12 cellular contexts compared by ENCODE assay signal in genomic region chr9:83047839-83048775, GRCh38. TPM values are rescaled to one million over a fixed set of nuclear protein-coding genes. Genes with fewer than 3 reads are reported as not detected.
DNase-seq lines count a peak whose midpoint lies in the region; ATAC-seq and TF ChIP-seq lines count a peak whose summit lies in the region.
"Had no signal": no experiment of that assay in that cellular context is flagged by ENCODE, and none has a peak within 500 bp of the region (broad histone marks: within the 10 kb centered on the region; RNA-seq: fewer than 3 reads in every experiment).

No MANE protein-coding gene starts in this region.

- no peaks in the 10 kb centered on the region for H3K27me3 ChIP-seq in testis

- no peak for ATAC-seq in HG03442 (IDR thresholded peaks at IDR 0.05; ENCODE audit: unreplicated experiment)
- ATAC-seq in GM19452 (IDR thresholded peaks at IDR 0.05; ENCODE audit: unreplicated experiment): no peak

- H3K4me1 ChIP-seq in testis: no peaks in the 10 kb centered on the region

- no peaks in the 10 kb centered on the region for H3K36me3 ChIP-seq in testis (ENCODE audit: low read depth, missing control alignments)

- intact Hi-C loops in testis (cut with DNase I; ENCODE audit: low total_unique reads): no loop called here

- no peaks in the 10 kb centered on the region for H3K9me3 ChIP-seq in testis

- no peak for TF ChIP-seq POLR2A in testis (IDR thresholded peaks at IDR 0.05)

- whole genome bisulfite sequencing in testis, 2 donors: 64 to 69% methylated on average over 11 of the region's 11 CpGs

- H3K4me3 ChIP-seq in LNCaP clone FGC (ENCODE audit: low read depth, low read length) (no peak overlapping the region), testis (no peak overlapping the region)

- no peak for TF ChIP-seq CTCF in LNCaP clone FGC (IDR thresholded peaks at IDR 0.05; ENCODE audit: control insufficient read depth, extremely low read depth, insufficient read depth)
- TF ChIP-seq CTCF in VCaP (conservative IDR thresholded peaks at IDR 0.05): no peak
- no peak for TF ChIP-seq CTCF in testis (IDR thresholded peaks at IDR 0.05)

- H3K27ac ChIP-seq in VCaP (peak overlapping the region; percentile 75), testis (no peak overlapping the region)

- DNase-seq in LNCaP clone FGC (ENCODE audit: low read depth) (peak; percentile 83), glomerular visceral epithelial cell (ENCODE audit: extremely low spot score) (peak; percentile 95), testis (peak; percentile 20)
- no peak for DNase-seq in stimulated activated CD4-positive, alpha-beta T cell treated with anti-CD3 and anti-CD28 coated beads, Interleukin-2, amount 100 ng/mL, for 24 hours
- DNase-seq: H7, midbrain, NCI-H1694 treated with DMSO at 0.1 percent for 48 hours, retina had no signal

RNA-seq across cellular contexts. Expression of gene RASEF, which starts 14.8 kb away (rescaled TPM):
- 10 to 100 TPM in 1 of 2 donors, 1 to 10 TPM in 1; 9.1 to 10.8 TPM for total RNA-seq in testis
- 2.7 TPM for polyA plus RNA-seq in testis (ENCODE audit: insufficient read depth, low read depth, low replicate concordance)
- total RNA-seq: OCI-LY7 had no signal

Comparison
In these comparisons a context has a peak if more than half of its experiments do, and no peak if none do; other contexts are left out.
1. DNase-seq: peak in LNCaP clone FGC (single experiment), glomerular visceral epithelial cell (single experiment) and testis (single experiment); none in stimulated activated CD4-positive, alpha-beta T cell treated with anti-CD3 and anti-CD28 coated beads, Interleukin-2, amount 100 ng/mL, for 24 hours (0 of 2).